Comparison of ENCODE assay signal across 1 cellular context in the genomic region with DNA sequence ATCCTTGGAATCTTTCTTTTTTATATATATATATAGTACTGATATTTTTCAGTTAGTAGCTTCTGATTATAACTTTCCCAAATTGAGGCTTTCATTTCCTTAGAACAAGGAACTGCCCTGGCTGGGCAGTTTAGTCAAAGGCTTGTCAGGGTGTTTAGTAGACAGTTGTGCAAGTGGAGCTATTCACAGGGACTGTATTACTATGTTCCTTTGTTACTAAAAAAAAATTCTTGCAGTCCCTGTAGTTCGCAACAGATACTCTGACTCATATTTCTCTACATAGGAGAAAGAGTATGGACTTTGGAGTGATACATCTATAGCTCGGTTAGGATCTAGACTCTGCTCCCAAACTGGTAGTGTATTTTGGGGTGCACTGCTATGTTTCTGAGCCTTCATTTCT.
A peak's percentile ranks its signal among the peaks of the same experiment; 100 is the strongest.
TF ChIP-seq lines count a peak whose summit lies in the region.

No MANE protein-coding gene starts in this region.

TF ChIP-seq in K562, 482 proteins besides CTCF, POLR2A, EP300 and RAD21:
- TF ChIP-seq CEBPB (tag; IDR thresholded peaks at IDR 0.05), result 0 out of 2 replicates have a peak, but pooled peaks have one; percentile 32
- no peak for TF ChIP-seq ZBTB8A (IDR thresholded peaks at IDR 0.05; ENCODE audit: partially characterized antibody)
TF ChIP-seq in K562: peak in this region for 1.
